Comparison of ENCODE assay signal across 8 cellular contexts in genomic region chr10:50605280-50606270, GRCh38. TPM values are rescaled to one million over a fixed set of nuclear protein-coding genes. Genes with fewer than 3 reads are reported as not detected.
DNase-seq lines count a peak whose midpoint lies in the region; ATAC-seq and TF ChIP-seq lines count a peak whose summit lies in the region.

No MANE protein-coding gene starts in this region.

- peak overlapping the region; percentile 32 for H3K27ac Mint-ChIP-seq in activated naive CD8-positive, alpha-beta T cell treated with anti-CD3 and anti-CD28 coated beads, Interleukin-2, amount 50 U/mL, for 24 hours
- peak overlapping the region; percentile 41 to 91 (median 83) for H3K27ac Mint-ChIP-seq in immature natural killer cell

- TF ChIP-seq CTCF in GM10248 (IDR thresholded peaks at IDR 0.05; ENCODE audit: control extremely low read depth, extremely low read depth, low read depth, missing control alignments) = no peak

- peaks cover 58% of the 10 kb centered on the region for H3K4me1 Mint-ChIP-seq in activated naive CD8-positive, alpha-beta T cell treated with anti-CD3 and anti-CD28 coated beads, Interleukin-2, amount 50 U/mL, for 24 hours
- peaks cover 53 to 73% of the 10 kb centered on the region in 2 donors for H3K4me1 Mint-ChIP-seq in immature natural killer cell

- H3K36me3 Mint-ChIP-seq in activated naive CD8-positive, alpha-beta T cell treated with anti-CD3 and anti-CD28 coated beads, Interleukin-2, amount 50 U/mL, for 24 hours (ENCODE audit: low read depth) = no peaks in the 10 kb centered on the region
- no peaks in the 10 kb centered on the region for H3K36me3 Mint-ChIP-seq in immature natural killer cell

- no peaks in the 10 kb centered on the region for H3K9me3 Mint-ChIP-seq in activated naive CD8-positive, alpha-beta T cell treated with anti-CD3 and anti-CD28 coated beads, Interleukin-2, amount 50 U/mL, for 24 hours
- no peaks in the 10 kb centered on the region for H3K9me3 Mint-ChIP-seq in immature natural killer cell

- POLR2A ChIA-PET in GM10248 (lab: Yijun Ruan, JAX) = no interaction called here

- CTCF ChIA-PET in GM10248 (lab: Yijun Ruan, JAX) = interaction anchor here (0.8 to 3.7 kb wide), 3 partner anchors 8 to 43 kb away, joined by 3 to 19 read pairs (median 3); no protein-coding TSS in a partner anchor

- peak; percentile 20 for DNase-seq in GM10248 (ENCODE audit: extremely low spot score)
- peak in 59 of 76 experiments; percentile 4 to 84 (median 37) for DNase-seq in HUDEP-2 (lab: John Stamatoyannopoulos, UW; ENCODE audit: unreplicated experiment in 76 of 76)
- DNase-seq in activated naive CD8-positive, alpha-beta T cell treated with anti-CD3 and anti-CD28 coated beads, Interleukin-2, amount 50 U/mL, for 24 hours = no peak
- peak; percentile 15 to 27 (median 20) for DNase-seq in immature natural killer cell
- peak; percentile 65 for DNase-seq in stromal cell of bone marrow (ENCODE audit: low read depth)
- DNase-seq in activated CD4-positive, alpha-beta T cell treated with anti-CD3 and anti-CD28 coated beads, Interleukin-2, amount 50 U/mL, for 48 hours = no peak
- DNase-seq in NCI-H1930 (lab: John Stamatoyannopoulos, UW) = no peak

- no peaks in the 10 kb centered on the region for H3K27me3 Mint-ChIP-seq in activated naive CD8-positive, alpha-beta T cell treated with anti-CD3 and anti-CD28 coated beads, Interleukin-2, amount 50 U/mL, for 24 hours
- peaks cover 0 to 3% (median 0%) of the 10 kb centered on the region in 3 donors for H3K27me3 Mint-ChIP-seq in immature natural killer cell (ENCODE audit: low read depth in 3 of 3)

- peak; percentile 63 for ATAC-seq in GM21528 (IDR thresholded peaks at IDR 0.05; ENCODE audit: low FRiP score, unreplicated experiment)
- ATAC-seq in activated naive CD8-positive, alpha-beta T cell treated with anti-CD3 and anti-CD28 coated beads, Interleukin-2, amount 50 U/mL, for 24 hours = peak; percentile 44

- H3K4me3 Mint-ChIP-seq in activated naive CD8-positive, alpha-beta T cell treated with anti-CD3 and anti-CD28 coated beads, Interleukin-2, amount 50 U/mL, for 24 hours = no peak overlapping the region
- H3K4me3 Mint-ChIP-seq in immature natural killer cell = peak overlapping the region; percentile 69 to 89 (median 72)

RNA-seq across cellular contexts. Expression of gene SGMS1, which starts 18.2 kb away (rescaled TPM):
- polyA plus RNA-seq in immature natural killer cell = 10 to 100 TPM in 2 of 3 donors, 1 to 10 TPM in 1; 9.2 to 13.3 (median 11.8) TPM

Comparison
In these comparisons a context has a peak if more than half of its experiments do, and no peak if none do; other contexts are left out.
1. DNase-seq: peak in GM10248 (single experiment), HUDEP-2 (59 of 76), immature natural killer cell (3 of 3) and stromal cell of bone marrow (single experiment); none in activated naive CD8-positive, alpha-beta T cell treated with anti-CD3 and anti-CD28 coated beads, Interleukin-2, amount 50 U/mL, for 24 hours (single experiment), activated CD4-positive, alpha-beta T cell treated with anti-CD3 and anti-CD28 coated beads, Interleukin-2, amount 50 U/mL, for 48 hours (0 of 2) and NCI-H1930 (0 of 2).